ENCODE assay signal across 11 cellular contexts in genomic region chr9:14317667-14318255, GRCh38. TPM values are rescaled to one million over a fixed set of nuclear protein-coding genes. Genes with fewer than 3 reads are reported as not detected.
DNase-seq lines count a peak whose midpoint lies in the region; ATAC-seq and TF ChIP-seq lines count a peak whose summit lies in the region.
"Had no signal": no experiment of that assay in that cellular context is flagged by ENCODE, and none has a peak within 500 bp of the region (broad histone marks: within the 10 kb centered on the region; RNA-seq: fewer than 3 reads in every experiment).

No MANE protein-coding gene starts in this region.

- peak overlapping the region in 3 of 4 donors; percentile 25 to 71 (median 49) for H3K4me3 Mint-ChIP-seq in IgD-negative memory B cell
- no peak overlapping the region for H3K4me3 Mint-ChIP-seq in activated CD4-positive, alpha-beta T cell treated with anti-CD3 and anti-CD28 coated beads, Interleukin-2, amount 10 ng/mL, durations not matched to agents 24 days and 14 days
- H3K4me3 Mint-ChIP-seq: stimulated activated naive CD8-positive, alpha-beta T cell treated with anti-CD3 and anti-CD28 coated beads, Interleukin-15, Interleukin-2, amounts not matched to agents 100 ng/mL and 50 ng/mL, for 24 hours had no signal

- H3K4me3 ChIP-seq in right atrium auricular region (peak overlapping the region; percentile 77 to 85), iPS-20b (ENCODE audit: low read length) (peak overlapping the region; percentile 87; the same call in 1 of the 2 replicates), aorta (ENCODE audit: low read length in 2 of 2) (peak overlapping the region; percentile 66 to 92), Peyer's patch (no peak overlapping the region)

- ATAC-seq in Right ventricle myocardium superior (ENCODE audit: poor library complexity) (no peak), aorta (ENCODE audit: low FRiP score) (no peak)

- peaks cover 9 to 29% (median 21%) of the 10 kb centered on the region in 3 donors for H3K4me1 Mint-ChIP-seq in IgD-negative memory B cell
- H3K4me1 Mint-ChIP-seq in activated CD4-positive, alpha-beta T cell treated with anti-CD3 and anti-CD28 coated beads, Interleukin-2, amount 10 ng/mL, durations not matched to agents 24 days and 14 days = peaks cover 30% of the 10 kb centered on the region

- TF ChIP-seq POLR2A in Peyer's patch (IDR thresholded peaks at IDR 0.05) = no peak

- DNase-seq in right atrium auricular region (ENCODE audit: low spot score) (no peak), Right ventricle myocardium superior (no peak), aorta (no peak), Peyer's patch (no peak), GOT3 (lab: John Stamatoyannopoulos, UW) (no peak)
- no peak for DNase-seq in activated CD4-positive, alpha-beta T cell treated with anti-CD3 and anti-CD28 coated beads, Interleukin-2, amount 10 ng/mL, durations not matched to agents 24 days and 14 days
- DNase-seq: activated CD4-positive, CD25-positive, alpha-beta regulatory T cell; MV-4-11 had no signal

- peaks cover 30% of the 10 kb centered on the region for H3K27me3 Mint-ChIP-seq in IgD-negative memory B cell
- peaks cover 69% of the 10 kb centered on the region for H3K27me3 Mint-ChIP-seq in activated CD4-positive, alpha-beta T cell treated with anti-CD3 and anti-CD28 coated beads, Interleukin-2, amount 10 ng/mL, durations not matched to agents 24 days and 14 days

- peaks cover 0 to 3% (median 0%) of the 10 kb centered on the region in 3 donors for H3K9me3 Mint-ChIP-seq in IgD-negative memory B cell
- no peaks in the 10 kb centered on the region for H3K9me3 Mint-ChIP-seq in activated CD4-positive, alpha-beta T cell treated with anti-CD3 and anti-CD28 coated beads, Interleukin-2, amount 10 ng/mL, durations not matched to agents 24 days and 14 days

- 2 to 4% methylated on average over 3 of the region's 3 CpGs for WGBS in aorta, 2 donors

- peaks cover 0 to 56% of the 10 kb centered on the region in 2 donors for H3K4me1 ChIP-seq in right atrium auricular region
- H3K4me1 ChIP-seq in iPS-20b (ENCODE audit: insufficient read depth, low read length) = peaks cover 38% of the 10 kb centered on the region
- no peaks in the 10 kb centered on the region for H3K4me1 ChIP-seq in aorta (ENCODE audit: control insufficient read depth in 1 of 2, insufficient read depth in 2 of 2, low read length in 2 of 2)
- H3K4me1 ChIP-seq in Peyer's patch = peaks cover 0 to 14% (median 3%) of the 10 kb centered on the region in 4 donors

- H3K36me3 ChIP-seq in right atrium auricular region (no peaks in the 10 kb centered on the region), iPS-20b (ENCODE audit: insufficient read depth, low read depth, low read length) (no peaks in the 10 kb centered on the region), aorta (ENCODE audit: control insufficient read depth in 1 of 2, insufficient read depth in 2 of 2, low read length in 1 of 2) (no peaks in the 10 kb centered on the region), Peyer's patch (no peaks in the 10 kb centered on the region)

- H3K9me3 ChIP-seq in right atrium auricular region = no peaks in the 10 kb centered on the region
- H3K9me3 ChIP-seq in iPS-20b (ENCODE audit: insufficient read depth, low read depth, low read length) = no peaks in the 10 kb centered on the region
- no peaks in the 10 kb centered on the region for H3K9me3 ChIP-seq in aorta (ENCODE audit: control insufficient read depth, low read length)
- H3K9me3 ChIP-seq in Peyer's patch = no peaks in the 10 kb centered on the region

- intact Hi-C loops in Right ventricle myocardium superior (cut with DNase I) = loop anchor here (5.0 to 10.0 kb wide), 2 partner anchors 215 to 283 kb away; no protein-coding TSS in a partner anchor
- intact Hi-C loops in aorta (cut with DNase I) = loop anchor here (10.0 kb wide), 2 partner anchors 63 to 283 kb away; no protein-coding TSS in a partner anchor
- intact Hi-C loops in activated CD4-positive, alpha-beta T cell treated with anti-CD3 and anti-CD28 coated beads, Interleukin-2, amount 10 ng/mL, durations not matched to agents 24 days and 14 days (cut with micrococcal nuclease) = no loop called here

- no peak for TF ChIP-seq CTCF in right atrium auricular region (IDR thresholded peaks at IDR 0.05)
- TF ChIP-seq CTCF in Peyer's patch (IDR thresholded peaks at IDR 0.05) = no peak

- H3K27ac ChIP-seq in right atrium auricular region (peak overlapping the region; percentile 94 to 100), iPS-20b (ENCODE audit: low read length) (no peak overlapping the region), aorta (ENCODE audit: low read depth in 1 of 2, low read length in 2 of 2) (peak overlapping the region; percentile 91 to 93), Peyer's patch (peak overlapping the region in 2 of 4 donors; percentile 41 to 94)

- no peaks in the 10 kb centered on the region for H3K27me3 ChIP-seq in right atrium auricular region
- H3K27me3 ChIP-seq in iPS-20b (ENCODE audit: insufficient read depth, low read length) = peaks cover 59% of the 10 kb centered on the region
- H3K27me3 ChIP-seq in aorta (ENCODE audit: control insufficient read depth in 1 of 2, insufficient read depth in 2 of 2, low read length in 1 of 2) = no peaks in the 10 kb centered on the region
- no peaks in the 10 kb centered on the region for H3K27me3 ChIP-seq in Peyer's patch

- peaks cover 1% of the 10 kb centered on the region for H3K36me3 Mint-ChIP-seq in IgD-negative memory B cell
- peaks cover 7% of the 10 kb centered on the region for H3K36me3 Mint-ChIP-seq in activated CD4-positive, alpha-beta T cell treated with anti-CD3 and anti-CD28 coated beads, Interleukin-2, amount 10 ng/mL, durations not matched to agents 24 days and 14 days (ENCODE audit: low read depth)

- peak overlapping the region; percentile 42; the same call in 1 of the 2 replicates for H3K9ac ChIP-seq in iPS-20b (ENCODE audit: low read depth, low read length)

- peak overlapping the region in 1 of 3 donors; percentile 10 for H3K27ac Mint-ChIP-seq in IgD-negative memory B cell
- H3K27ac Mint-ChIP-seq in activated CD4-positive, alpha-beta T cell treated with anti-CD3 and anti-CD28 coated beads, Interleukin-2, amount 10 ng/mL, durations not matched to agents 24 days and 14 days = no peak overlapping the region
- H3K27ac Mint-ChIP-seq: stimulated activated naive CD8-positive, alpha-beta T cell treated with anti-CD3 and anti-CD28 coated beads, Interleukin-15, Interleukin-2, amounts not matched to agents 100 ng/mL and 50 ng/mL, for 24 hours had no signal

RNA-seq across cellular contexts. Expression of gene NFIB, which starts 3.8 kb away (rescaled TPM):
- 10 to 100 TPM; 74.4 to 80.1 TPM for total RNA-seq in right atrium auricular region
- 104 TPM for total RNA-seq in Right ventricle myocardium superior
- polyA plus RNA-seq in IgD-negative memory B cell = not detected
- total RNA-seq in aorta = 100 to 1,000 TPM; 160 to 278 TPM
- polyA plus RNA-seq in aorta = 10 to 100 TPM; 10.8 to 17.6 TPM
- total RNA-seq in activated CD4-positive, alpha-beta T cell treated with anti-CD3 and anti-CD28 coated beads, Interleukin-2, amount 10 ng/mL, durations not matched to agents 24 days and 14 days = not detected in 2 replicates
- total RNA-seq in Peyer's patch = 100 to 1,000 TPM in 3 of 4 donors, 10 to 100 TPM in 1; 89.7 to 229 (median 159) TPM

Comparison
In these comparisons a context has a peak if more than half of its experiments do, and no peak if none do; other contexts are left out.
1. H3K4me3 ChIP-seq: peak in right atrium auricular region (2 of 2), iPS-20b (single experiment) and aorta (2 of 2); none in Peyer's patch (0 of 4).
2. RNA of gene NFIB, which starts 3.8 kb away (total RNA-seq): 160 to 278 TPM in aorta, 89.7 to 229 TPM in Peyer's patch, 104 TPM in Right ventricle myocardium superior (single experiment) and 74.4 to 80.1 TPM in right atrium auricular region; not detected in activated CD4-positive, alpha-beta T cell treated with anti-CD3 and anti-CD28 coated beads, Interleukin-2, amount 10 ng/mL, durations not matched to agents 24 days and 14 days; every median in the first group is over 10 times any median in the second.